In genomic region chr18:8029731-8030130, GRCh38 we compare ENCODE assay signal across 1 cellular context.
TF ChIP-seq lines count a peak whose summit lies in the region.

No MANE protein-coding gene starts in this region.

TF ChIP-seq in H1, 55 proteins besides CTCF, POLR2A, EP300 and RAD21 (continued from another document):
- no peak for TF ChIP-seq CHD7 (IDR thresholded peaks at IDR 0.05; ENCODE audit: insufficient replicate concordance, low read length)
- TF ChIP-seq HDAC2 (IDR thresholded peaks at IDR 0.05; ENCODE audit: borderline replicate concordance in 1 of 2, low read depth in 2 of 2, low read length in 2 of 2) = no peak
- no peak for TF ChIP-seq CEBPB (IDR thresholded peaks at IDR 0.05; ENCODE audit: low read depth, low read length)
- TF ChIP-seq EZH2 (IDR thresholded peaks at IDR 0.05; ENCODE audit: low read depth, low read length, severe bottlenecking) = no peak
TF ChIP-seq in H1: peak in this region for 0.
